ENCODE assay signal across 14 cellular contexts in genomic region chr12:50720085-50720484, GRCh38. TPM values are rescaled to one million over a fixed set of nuclear protein-coding genes. Genes with fewer than 3 reads are reported as not detected.
DNase-seq lines count a peak whose midpoint lies in the region; TF ChIP-seq lines count a peak whose summit lies in the region.
"Had no signal": no experiment of that assay in that cellular context is flagged by ENCODE, and none has a peak within 500 bp of the region (broad histone marks: within the 10 kb centered on the region; RNA-seq: fewer than 3 reads in every experiment).

No MANE protein-coding gene starts in this region.

- DNase-seq in AG08395 (ENCODE audit: low spot score), result peak; percentile 36
- DNase-seq in HCEC 1CT, result peak; percentile 43
- DNase-seq in amniotic epithelial cell (ENCODE audit: low read depth), result peak; percentile 22
- DNase-seq in fibroblast of the aortic adventitia (ENCODE audit: low read depth), result peak; percentile 15
- DNase-seq in activated naive CD4-positive, alpha-beta T cell (lab: John Stamatoyannopoulos, UW), result no peak
- no peak for DNase-seq in SKM-1 (lab: John Stamatoyannopoulos, UW; ENCODE audit: unreplicated experiment)
- no peak for DNase-seq in superior temporal gyrus (ENCODE audit: extremely low spot score)
- no peak for DNase-seq in stimulated activated naive CD4-positive, alpha-beta T cell treated with Interleukin-2 at 50 U/mL for 16 hours (lab: John Stamatoyannopoulos, UW)
- DNase-seq: 8988T, AML-193, NCI-H187 treated with DMSO at 0.1 percent for 48 hours, NCI-H526 treated with DMSO at 0.1 percent for 48 hours, PC-9 had no signal

- no peak for TF ChIP-seq CTCF in fibroblast of the aortic adventitia (IDR thresholded peaks at IDR 0.05; ENCODE audit: insufficient read depth, low read length)

- no peak overlapping the region for H3K4me3 ChIP-seq in fibroblast of the aortic adventitia (ENCODE audit: low read depth, low read length)
- H3K4me3 ChIP-seq: PC-9, SJSA1 had no signal

RNA-seq across cellular contexts. Expression of gene ATF1, which starts 43.8 kb away (rescaled TPM):
- total RNA-seq in fibroblast of the aortic adventitia (ENCODE audit: low replicate concordance), result 31.0 and 39.5 TPM in 2 replicates

Comparison
In these comparisons a context has a peak if more than half of its experiments do, and no peak if none do; other contexts are left out.
1. DNase-seq: peak in AG08395 (single experiment), HCEC 1CT (single experiment), amniotic epithelial cell (single experiment) and fibroblast of the aortic adventitia (single experiment); none in activated naive CD4-positive, alpha-beta T cell (0 of 4), SKM-1 (single experiment), superior temporal gyrus (single experiment) and stimulated activated naive CD4-positive, alpha-beta T cell treated with Interleukin-2 at 50 U/mL for 16 hours (single experiment).